Comparison of ENCODE assay signal across 13 cellular contexts in the genomic region with DNA sequence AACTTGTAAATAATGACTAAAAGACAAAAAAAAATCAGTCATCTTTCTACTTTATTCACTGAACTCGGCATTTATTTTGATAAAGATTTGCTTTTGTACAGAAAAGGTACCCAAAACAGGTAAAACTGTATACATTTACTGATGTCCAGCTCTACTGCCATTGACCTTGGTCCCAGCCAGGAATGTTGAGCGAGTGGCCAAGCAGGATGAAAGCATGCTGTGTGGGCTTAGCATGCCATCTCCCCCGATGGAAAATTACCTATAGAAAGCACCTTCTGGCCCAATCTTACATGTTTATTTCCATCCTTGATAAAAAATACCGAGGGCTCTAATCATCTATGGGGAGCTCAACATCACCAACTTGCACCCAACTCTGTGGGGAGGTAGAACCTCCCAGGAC.
"Had no signal": no experiment of that assay in that cellular context is flagged by ENCODE, and none has a peak within 500 bp of the region (broad histone marks: within the 10 kb centered on the region; RNA-seq: fewer than 3 reads in every experiment).

No MANE protein-coding gene starts in this region.

- DNase-seq: activated CD4-positive, alpha-beta T cell treated with anti-CD3 and anti-CD28 coated beads for 4 hours; activated CD8-positive, alpha-beta T cell treated with anti-CD3 and anti-CD28 coated beads for 36 hours; activated naive CD4-positive, alpha-beta T cell treated with anti-CD3 and anti-CD28 coated beads, Interleukin-2, amount 10 ng/mL, durations not matched to agents 7 days and 5 days; activated T-cell treated with anti-CD3 and anti-CD28 coated beads for 4 hours; brain microvascular endothelial cell; cerebellar nuclear complex; glutamatergic neuron; T-helper 9 cell; transverse colon had no signal

- H3K9me3 ChIP-seq: right atrium auricular region, transverse colon had no signal

- H3K27me3 ChIP-seq: brain microvascular endothelial cell, right atrium auricular region, transverse colon had no signal

- ATAC-seq: activated CD8-positive, alpha-beta T cell treated with anti-CD3 and anti-CD28 coated beads for 36 hours; activated T-helper 17 cell treated with anti-CD3 and anti-CD28 coated beads, Interleukin-2, amount 50 U/mL, for 72 hours; stimulated activated memory B cell treated with anti-CD40 and anti-IgM and Interleukin-4, amounts not matched to agents 10 μg/mL and 1 μg/mL and 100 μg/mL, for 72 hours had no signal

- H3K4me3 ChIP-seq: transverse colon had no signal

- H3K27ac ChIP-seq: brain microvascular endothelial cell, VCaP had no signal

- H3K36me3 ChIP-seq: brain microvascular endothelial cell, right atrium auricular region, transverse colon had no signal
